Comparison of ENCODE assay signal across 21 cellular contexts in the genomic region with DNA sequence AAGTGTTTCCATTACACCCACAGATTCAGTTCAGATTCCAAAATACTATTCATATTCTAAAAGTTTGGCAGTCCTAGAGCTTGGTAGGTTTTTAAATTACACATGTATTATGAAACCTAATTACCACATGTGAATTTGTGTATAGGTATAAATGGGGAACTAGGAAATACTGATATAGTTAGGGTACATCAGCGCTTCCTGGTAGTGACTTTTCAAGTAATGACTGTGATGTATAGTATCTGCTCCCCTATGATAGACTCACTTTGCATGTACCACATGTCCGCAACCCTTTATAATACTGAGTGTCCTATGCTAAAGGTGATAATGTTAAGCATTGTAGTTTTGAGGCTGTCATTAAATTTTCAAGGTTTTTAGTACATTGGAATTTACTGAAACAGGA. TPM values are rescaled to one million over a fixed set of nuclear protein-coding genes. Genes with fewer than 3 reads are reported as not detected.
A peak's percentile ranks its signal among the peaks of the same experiment; 100 is the strongest.
DNase-seq lines count a peak whose midpoint lies in the region; ATAC-seq, FAIRE-seq and TF ChIP-seq lines count a peak whose summit lies in the region.
"Had no signal": no experiment of that assay in that cellular context is flagged by ENCODE, and none has a peak within 500 bp of the region (broad histone marks: within the 10 kb centered on the region; RNA-seq: fewer than 3 reads in every experiment).

No MANE protein-coding gene starts in this region.

- H3K36me3 ChIP-seq in OCI-LY3 (replicated peaks; ENCODE audit: low read depth, low read length) (peaks cover 21% of the 10 kb centered on the region), brain microvascular endothelial cell (replicated peaks) (peaks cover 8% of the 10 kb centered on the region)

- peak; percentile 72 for ATAC-seq in HG02852 (IDR thresholded peaks at IDR 0.05; ENCODE audit: unreplicated experiment)
- no peak for ATAC-seq in HG02938 (IDR thresholded peaks at IDR 0.05; ENCODE audit: unreplicated experiment)
- ATAC-seq: right cardiac atrium had no signal

- DNase-seq in GM12891 (ENCODE audit: insufficient read length, low spot score) (no peak), GM19239 (ENCODE audit: insufficient read length, low spot score) (peak; percentile 45), midbrain (lab: John Stamatoyannopoulos, UW) (no peak), brain microvascular endothelial cell (no peak), DMS153 treated with DMSO at 0.1 percent for 48 hours (lab: John Stamatoyannopoulos, UW; ENCODE audit: unreplicated experiment) (no peak)
- DNase-seq: activated CD4-positive, alpha-beta memory T cell treated with anti-CD3 and anti-CD28 coated beads, Interleukin-2, amount 10 ng/mL, durations not matched to agents 7 days and 5 days; Caco-2; central memory CD4-positive, alpha-beta T cell; hypothalamus; kidney glomerular epithelial cell; NCI-H1694; right cardiac atrium; substantia nigra had no signal

- H3K79me2 ChIP-seq in OCI-LY3 (ENCODE audit: low read length): peaks cover 82% of the 10 kb centered on the region

- TF ChIP-seq CTCF in OCI-LY3 (IDR thresholded peaks at IDR 0.05; ENCODE audit: low read depth, low read length): no peak
- TF ChIP-seq CTCF in brain microvascular endothelial cell (IDR thresholded peaks at IDR 0.05; ENCODE audit: low read depth, low read length, missing control alignments): no peak

- in situ Hi-C loops in brain microvascular endothelial cell (cut with HindIII; ENCODE audit: low pct_ligation_motif_present, low sequenced_read_pairs): no loop called here

- H3K27me3 ChIP-seq in OCI-LY3 (ENCODE audit: low read depth, low read length): no peaks in the 10 kb centered on the region
- H3K27me3 ChIP-seq in brain microvascular endothelial cell (replicated peaks): no peaks in the 10 kb centered on the region
- H3K27me3 ChIP-seq: adrenal gland, neutrophil had no signal

- H3K4me3 ChIP-seq in OCI-LY3 (ENCODE audit: low read length): peak overlapping the region; percentile 45
- no peak overlapping the region for H3K4me3 ChIP-seq in brain microvascular endothelial cell (ENCODE audit: low read depth, low read length)
- H3K4me3 ChIP-seq: adrenal gland had no signal

- H3K27ac ChIP-seq in OCI-LY3 (ENCODE audit: low read length) (peak overlapping the region; percentile 96), brain microvascular endothelial cell (no peak overlapping the region)
- H3K27ac ChIP-seq: adrenal gland, neutrophil had no signal

- peaks cover 70% of the 10 kb centered on the region for H3K4me1 ChIP-seq in OCI-LY3 (ENCODE audit: low read length)

- peak overlapping the region; percentile 71 for H3K4me2 ChIP-seq in OCI-LY3 (ENCODE audit: low read length)

- TF ChIP-seq POLR2A in GM12891 (IDR thresholded peaks at IDR 0.05; ENCODE audit: low read depth, low read length): no peak

- peak overlapping the region; percentile 52 for H3K9ac ChIP-seq in OCI-LY3 (ENCODE audit: low read length)

- no peaks in the 10 kb centered on the region; the same call in 1 of the 2 replicates for H4K20me1 ChIP-seq in OCI-LY3 (ENCODE audit: insufficient read depth, low read length)

- H3K9me3 ChIP-seq in OCI-LY3 (ENCODE audit: insufficient read depth, low read length): no peaks in the 10 kb centered on the region
- H3K9me3 ChIP-seq: adrenal gland, Caco-2, neutrophil had no signal

- H2AFZ ChIP-seq in OCI-LY3 (ENCODE audit: low read depth, low read length): no peak overlapping the region

- peak; percentile 93 for FAIRE-seq in GM12891 (lab: Jason Lieb, UNC)
- peak; percentile 79 for FAIRE-seq in GM19239 (lab: Jason Lieb, UNC)
- FAIRE-seq: G401.6, H1, TTC549 had no signal

TF ChIP-seq in GM12891, 5 proteins besides CTCF, POLR2A, EP300 and RAD21:
- TF ChIP-seq SPI1 (IDR thresholded peaks at IDR 0.05; ENCODE audit: low read depth, low read length) (peak; percentile 86), TAF1 (IDR thresholded peaks at IDR 0.05; ENCODE audit: low read depth, low read length) (no peak), PAX5 (IDR thresholded peaks at IDR 0.05; ENCODE audit: insufficient read depth, low read length, severe bottlenecking) (no peak), POU2F2 (IDR thresholded peaks at IDR 0.05; ENCODE audit: low read depth, low read length) (no peak), POLR2AphosphoS5 (IDR thresholded peaks at IDR 0.05; ENCODE audit: low read depth, low read length) (no peak)
TF ChIP-seq in GM12891: peak in this region for 1.

RNA-seq across cellular contexts. Expression of a gene that starts 22.9 kb away (rescaled TPM):
- 17.8 TPM for polyA plus RNA-seq in GM12891 (2012; ENCODE audit: low read depth, missing spikeins)

RNA-seq across cellular contexts. Expression of a gene that starts 33.1 kb away (rescaled TPM):
- polyA plus RNA-seq in GM12891 (2012; ENCODE audit: low read depth, missing spikeins): 17.8 TPM
